ENCODE assay signal across 8 cellular contexts in genomic region chr12:52949413-52950331, GRCh38. TPM values are rescaled to one million over a fixed set of nuclear protein-coding genes. Genes with fewer than 3 reads are reported as not detected.
DNase-seq lines count a peak whose midpoint lies in the region; ATAC-seq, FAIRE-seq and TF ChIP-seq lines count a peak whose summit lies in the region.

No MANE protein-coding gene starts in this region.

- H3K9me3 ChIP-seq in HAP-1 = no peaks in the 10 kb centered on the region
- H3K9me3 ChIP-seq in kidney (ENCODE audit: control insufficient read depth in 1 of 2, low read length in 2 of 2) = no peaks in the 10 kb centered on the region
- no peaks in the 10 kb centered on the region for H3K9me3 ChIP-seq in thyroid gland

- peak overlapping the region; percentile 74 for H3K4me3 ChIP-seq in HAP-1
- peak overlapping the region; percentile 89 for H3K4me3 ChIP-seq in brain microvascular endothelial cell (ENCODE audit: low read depth, low read length)
- peak overlapping the region; percentile 68 to 92 for H3K4me3 ChIP-seq in kidney (ENCODE audit: low read length in 2 of 2)
- peak overlapping the region; percentile 62 to 95 (median 73) for H3K4me3 ChIP-seq in thyroid gland (replicated peaks in 1 of 3)

- H3K27me3 ChIP-seq in HAP-1 (ENCODE audit: low read depth) (no peaks in the 10 kb centered on the region), brain microvascular endothelial cell (replicated peaks) (no peaks in the 10 kb centered on the region), thyroid gland (no peaks in the 10 kb centered on the region)

- no peak for ATAC-seq in GM18867 (IDR thresholded peaks at IDR 0.05; ENCODE audit: unreplicated experiment)

- TF ChIP-seq CTCF in brain microvascular endothelial cell (IDR thresholded peaks at IDR 0.05; ENCODE audit: low read depth, low read length, missing control alignments) (no peak), kidney (IDR thresholded peaks at IDR 0.05; ENCODE audit: borderline replicate concordance, extremely low read depth, insufficient read depth) (no peak), thyroid gland (IDR thresholded peaks at IDR 0.05) (peak in 1 of 6 experiments; percentile 31)

- peaks cover 31% of the 10 kb centered on the region for H3K36me3 ChIP-seq in HAP-1 (replicated peaks)
- H3K36me3 ChIP-seq in brain microvascular endothelial cell (replicated peaks) = peaks cover 32% of the 10 kb centered on the region
- H3K36me3 ChIP-seq in kidney (ENCODE audit: control insufficient read depth in 1 of 2, insufficient read depth in 2 of 2, low read length in 2 of 2) = peaks cover 3 to 16% of the 10 kb centered on the region in 2 donors
- H3K36me3 ChIP-seq in thyroid gland = peaks cover 23 to 28% of the 10 kb centered on the region in 2 donors

- TF ChIP-seq POLR2A in thyroid gland (IDR thresholded peaks at IDR 0.05) = peak; percentile 29 to 82

- peak; percentile 36 to 70 for DNase-seq in HAP-1 (ENCODE audit: low spot score in 2 of 2)
- DNase-seq in NCI-H2227 treated with DMSO at 0.1 percent for 48 hours (lab: John Stamatoyannopoulos, UW) = peak; percentile 14
- DNase-seq in brain microvascular endothelial cell = peak; percentile 90
- peak; percentile 82 for DNase-seq in kidney
- DNase-seq in thyroid gland = peak; percentile 75 to 82
- no peak for DNase-seq in AG08395 (ENCODE audit: low spot score)
- no peak for DNase-seq in cortex of kidney (lab: John Stamatoyannopoulos, UW)

- intact Hi-C loops in kidney (cut with DNase I) = no loop called here
- intact Hi-C loops in thyroid gland (cut with DNase I) = no loop called here

- H3K9ac ChIP-seq in kidney (ENCODE audit: low read length in 2 of 2) = peak overlapping the region; percentile 88 to 93

- H3K27ac ChIP-seq in brain microvascular endothelial cell (peak overlapping the region; percentile 50), kidney (ENCODE audit: low read depth in 2 of 2, low read length in 2 of 2) (peak overlapping the region; percentile 88 to 95), thyroid gland (peak overlapping the region; percentile 94 to 98 (median 95))

- 26 to 27% methylated on average over 13 of the region's 13 CpGs for WGBS in thyroid gland, 2 donors

- FAIRE-seq in kidney (lab: Jason Lieb, UNC) = no peak

- in situ Hi-C loops in HAP-1 (cut with MboI; ENCODE audit: low sequenced_read_pairs) = no loop called here
- in situ Hi-C loops in brain microvascular endothelial cell (cut with HindIII; ENCODE audit: low pct_ligation_motif_present, low sequenced_read_pairs) = no loop called here

- H3K4me1 ChIP-seq in HAP-1 (peaks cover 2% of the 10 kb centered on the region; the same call in 1 of the 2 replicates), kidney (ENCODE audit: control insufficient read depth in 1 of 2, insufficient read depth in 1 of 2, low read depth in 1 of 2, low read length in 2 of 2) (peaks cover 4 to 28% of the 10 kb centered on the region in 2 donors), thyroid gland (peaks cover 40 to 44% of the 10 kb centered on the region in 2 donors)

RNA-seq across cellular contexts. Expression of gene KRT18, which starts 0.8 kb away (rescaled TPM):
- 386 TPM for total RNA-seq in kidney
- 245 TPM for polyA plus RNA-seq in kidney (ENCODE audit: insufficient read depth, low read depth, low replicate concordance)
- total RNA-seq in thyroid gland = 100 to 1,000 TPM; 389 to 648 (median 540) TPM

RNA-seq across cellular contexts. Expression of gene KRT8, which starts 44.8 kb away (rescaled TPM):
- total RNA-seq in kidney = 546 TPM
- 333 TPM for polyA plus RNA-seq in kidney (ENCODE audit: insufficient read depth, low read depth, low replicate concordance)
- 1,000 to 10,000 TPM in 1 of 4 donors, 100 to 1,000 TPM in 3; 364 to 1,037 (median 698) TPM for total RNA-seq in thyroid gland

RNA-seq across cellular contexts. Expression of gene EIF4B, which starts 56.6 kb away (rescaled TPM):
- total RNA-seq in kidney = 417 TPM
- 114 TPM for polyA plus RNA-seq in kidney (ENCODE audit: insufficient read depth, low read depth, low replicate concordance)
- total RNA-seq in thyroid gland = 100 to 1,000 TPM; 428 to 704 (median 567) TPM

Comparison
In these comparisons a context has a peak if more than half of its experiments do, and no peak if none do; other contexts are left out.
1. DNase-seq: peak in HAP-1 (2 of 2), NCI-H2227 treated with DMSO at 0.1 percent for 48 hours (single experiment), brain microvascular endothelial cell (single experiment), kidney (single experiment) and thyroid gland (2 of 2); none in AG08395 (single experiment) and cortex of kidney (single experiment).
2. Peak in every context shown above with its lines, with median percentiles within 50 percentile points of each other: H3K4me3 ChIP-seq and H3K27ac ChIP-seq.